Comparison of ENCODE assay signal across 1 cellular context in the genomic region with DNA sequence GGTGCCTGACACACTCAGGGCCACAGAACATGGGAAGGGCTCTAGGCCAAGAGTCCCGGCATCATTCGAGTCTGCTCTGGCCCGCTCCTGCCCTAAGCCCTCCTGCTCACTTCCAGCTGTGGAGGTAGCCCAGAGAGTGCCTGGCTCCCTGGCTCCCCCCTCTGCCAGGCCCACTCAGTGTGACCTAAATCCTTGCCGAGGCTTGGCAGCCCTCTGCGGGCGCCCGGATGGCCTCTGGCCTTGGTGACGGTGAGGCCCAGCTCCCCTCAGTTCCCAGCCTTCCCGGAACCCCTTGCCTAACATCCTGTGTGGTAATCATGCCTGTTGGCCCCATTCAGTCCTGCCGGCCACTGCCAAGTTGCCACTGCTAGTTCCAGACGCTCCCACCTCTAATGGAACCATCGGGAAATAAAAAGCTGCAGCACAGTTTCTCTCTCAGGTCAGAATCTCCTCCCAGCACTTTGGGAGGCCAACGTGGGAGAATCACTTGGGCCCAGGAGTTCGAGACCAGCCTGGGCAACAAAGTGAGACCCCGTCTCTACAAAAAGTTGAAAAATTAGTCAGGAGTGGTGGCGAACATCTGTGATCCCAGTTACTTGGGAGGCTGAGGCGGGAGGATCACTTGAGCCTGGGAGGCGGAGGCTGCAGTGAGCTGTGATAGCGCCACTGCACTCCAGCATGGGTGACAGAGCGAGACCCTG.
TF ChIP-seq lines count a peak whose summit lies in the region.

No MANE protein-coding gene starts in this region.

TF ChIP-seq in HepG2, 621 proteins besides CTCF, POLR2A, EP300 and RAD21 (continued from another document and continues in another):
- TF ChIP-seq ZNF280B (CRISPR knock-in tag; IDR thresholded peaks at IDR 0.05; ENCODE audit: borderline replicate concordance) = peak; percentile 83
- TF ChIP-seq, protein P1, sequence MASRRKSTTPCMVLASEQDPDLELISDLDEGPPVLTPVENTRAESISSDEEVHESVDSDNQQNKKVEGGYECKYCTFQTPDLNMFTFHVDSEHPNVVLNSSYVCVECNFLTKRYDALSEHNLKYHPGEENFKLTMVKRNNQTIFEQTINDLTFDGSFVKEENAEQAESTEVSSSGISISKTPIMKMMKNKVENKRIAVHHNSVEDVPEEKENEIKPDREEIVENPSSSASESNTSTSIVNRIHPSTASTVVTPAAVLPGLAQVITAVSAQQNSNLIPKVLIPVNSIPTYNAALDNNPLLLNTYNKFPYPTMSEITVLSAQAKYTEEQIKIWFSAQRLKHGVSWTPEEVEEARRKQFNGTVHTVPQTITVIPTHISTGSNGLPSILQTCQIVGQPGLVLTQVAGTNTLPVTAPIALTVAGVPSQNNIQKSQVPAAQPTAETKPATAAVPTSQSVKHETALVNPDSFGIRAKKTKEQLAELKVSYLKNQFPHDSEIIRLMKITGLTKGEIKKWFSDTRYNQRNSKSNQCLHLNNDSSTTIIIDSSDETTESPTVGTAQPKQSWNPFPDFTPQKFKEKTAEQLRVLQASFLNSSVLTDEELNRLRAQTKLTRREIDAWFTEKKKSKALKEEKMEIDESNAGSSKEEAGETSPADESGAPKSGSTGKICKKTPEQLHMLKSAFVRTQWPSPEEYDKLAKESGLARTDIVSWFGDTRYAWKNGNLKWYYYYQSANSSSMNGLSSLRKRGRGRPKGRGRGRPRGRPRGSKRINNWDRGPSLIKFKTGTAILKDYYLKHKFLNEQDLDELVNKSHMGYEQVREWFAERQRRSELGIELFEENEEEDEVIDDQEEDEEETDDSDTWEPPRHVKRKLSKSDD (CRISPR knock-in tag; IDR thresholded peaks at IDR 0.05; ENCODE audit: low read depth) = no peak
- TF ChIP-seq SUZ12 (IDR thresholded peaks at IDR 0.05; ENCODE audit: low read depth, low read length) = no peak
- TF ChIP-seq HMGXB4 (CRISPR knock-in tag; IDR thresholded peaks at IDR 0.05; ENCODE audit: borderline replicate concordance in 1 of 2, low read depth in 1 of 2) = peak; percentile 82 to 83
- TF ChIP-seq HDAC1 (CRISPR knock-in tag; IDR thresholded peaks at IDR 0.05) = peak; percentile 81
- TF ChIP-seq NONO (IDR thresholded peaks at IDR 0.05) = no peak
- peak; percentile 88; the same call in 1 of the 2 replicates for TF ChIP-seq NONO (CRISPR knock-in tag; conservative IDR thresholded peaks at IDR 0.05)
- 0 out of 2 replicates have a peak, but pooled peaks have one; percentile 53 for TF ChIP-seq MIXL1 (CRISPR knock-in tag; IDR thresholded peaks at IDR 0.05)
- TF ChIP-seq TBP (CRISPR knock-in tag; IDR thresholded peaks at IDR 0.05) = no peak
- no peak for TF ChIP-seq ZNF549 (CRISPR knock-in tag; IDR thresholded peaks at IDR 0.05)
- no peak for TF ChIP-seq RFXANK (CRISPR knock-in tag; IDR thresholded peaks at IDR 0.05)
- no peak for TF ChIP-seq ARHGAP35 (CRISPR knock-in tag; IDR thresholded peaks at IDR 0.05; ENCODE audit: borderline replicate concordance)
- no peak for TF ChIP-seq ZNF713 (CRISPR knock-in tag; IDR thresholded peaks at IDR 0.05)
- TF ChIP-seq ZNF468 (CRISPR knock-in tag; IDR thresholded peaks at IDR 0.05) = no peak
- TF ChIP-seq NFE2L1 (CRISPR knock-in tag; IDR thresholded peaks at IDR 0.05; ENCODE audit: borderline replicate concordance) = no peak
- no peak for TF ChIP-seq ZNF773 (CRISPR knock-in tag; IDR thresholded peaks at IDR 0.05; ENCODE audit: borderline replicate concordance)
- no peak for TF ChIP-seq PCBP1 (IDR thresholded peaks at IDR 0.05; ENCODE audit: borderline replicate concordance, low read depth, low read length)
- TF ChIP-seq, protein P2, sequence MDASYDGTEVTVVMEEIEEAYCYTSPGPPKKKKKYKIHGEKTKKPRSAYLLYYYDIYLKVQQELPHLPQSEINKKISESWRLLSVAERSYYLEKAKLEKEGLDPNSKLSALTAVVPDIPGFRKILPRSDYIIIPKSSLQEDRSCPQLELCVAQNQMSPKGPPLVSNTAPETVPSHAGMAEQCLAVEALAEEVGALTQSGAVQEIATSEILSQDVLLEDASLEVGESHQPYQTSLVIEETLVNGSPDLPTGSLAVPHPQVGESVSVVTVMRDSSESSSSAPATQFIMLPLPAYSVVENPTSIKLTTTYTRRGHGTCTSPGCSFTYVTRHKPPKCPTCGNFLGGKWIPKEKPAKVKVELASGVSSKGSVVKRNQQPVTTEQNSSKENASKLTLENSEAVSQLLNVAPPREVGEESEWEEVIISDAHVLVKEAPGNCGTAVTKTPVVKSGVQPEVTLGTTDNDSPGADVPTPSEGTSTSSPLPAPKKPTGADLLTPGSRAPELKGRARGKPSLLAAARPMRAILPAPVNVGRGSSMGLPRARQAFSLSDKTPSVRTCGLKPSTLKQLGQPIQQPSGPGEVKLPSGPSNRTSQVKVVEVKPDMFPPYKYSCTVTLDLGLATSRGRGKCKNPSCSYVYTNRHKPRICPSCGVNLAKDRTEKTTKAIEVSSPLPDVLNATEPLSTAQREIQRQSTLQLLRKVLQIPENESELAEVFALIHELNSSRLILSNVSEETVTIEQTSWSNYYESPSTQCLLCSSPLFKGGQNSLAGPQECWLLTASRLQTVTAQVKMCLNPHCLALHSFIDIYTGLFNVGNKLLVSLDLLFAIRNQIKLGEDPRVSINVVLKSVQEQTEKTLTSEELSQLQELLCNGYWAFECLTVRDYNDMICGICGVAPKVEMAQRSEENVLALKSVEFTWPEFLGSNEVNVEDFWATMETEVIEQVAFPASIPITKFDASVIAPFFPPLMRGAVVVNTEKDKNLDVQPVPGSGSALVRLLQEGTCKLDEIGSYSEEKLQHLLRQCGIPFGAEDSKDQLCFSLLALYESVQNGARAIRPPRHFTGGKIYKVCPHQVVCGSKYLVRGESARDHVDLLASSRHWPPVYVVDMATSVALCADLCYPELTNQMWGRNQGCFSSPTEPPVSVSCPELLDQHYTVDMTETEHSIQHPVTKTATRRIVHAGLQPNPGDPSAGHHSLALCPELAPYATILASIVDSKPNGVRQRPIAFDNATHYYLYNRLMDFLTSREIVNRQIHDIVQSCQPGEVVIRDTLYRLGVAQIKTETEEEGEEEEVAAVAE (CRISPR knock-in tag; IDR thresholded peaks at IDR 0.05; ENCODE audit: borderline replicate concordance) = peak; percentile 81
- TF ChIP-seq ZFP62 (CRISPR knock-in tag; IDR thresholded peaks at IDR 0.05) = no peak
- TF ChIP-seq ARNT (IDR thresholded peaks at IDR 0.05) = no peak
- peak; percentile 74; the same call in 1 of the 2 replicates for TF ChIP-seq ZBTB20 (CRISPR knock-in tag; IDR thresholded peaks at IDR 0.05; ENCODE audit: borderline replicate concordance, low read depth)
- TF ChIP-seq, protein P3, sequence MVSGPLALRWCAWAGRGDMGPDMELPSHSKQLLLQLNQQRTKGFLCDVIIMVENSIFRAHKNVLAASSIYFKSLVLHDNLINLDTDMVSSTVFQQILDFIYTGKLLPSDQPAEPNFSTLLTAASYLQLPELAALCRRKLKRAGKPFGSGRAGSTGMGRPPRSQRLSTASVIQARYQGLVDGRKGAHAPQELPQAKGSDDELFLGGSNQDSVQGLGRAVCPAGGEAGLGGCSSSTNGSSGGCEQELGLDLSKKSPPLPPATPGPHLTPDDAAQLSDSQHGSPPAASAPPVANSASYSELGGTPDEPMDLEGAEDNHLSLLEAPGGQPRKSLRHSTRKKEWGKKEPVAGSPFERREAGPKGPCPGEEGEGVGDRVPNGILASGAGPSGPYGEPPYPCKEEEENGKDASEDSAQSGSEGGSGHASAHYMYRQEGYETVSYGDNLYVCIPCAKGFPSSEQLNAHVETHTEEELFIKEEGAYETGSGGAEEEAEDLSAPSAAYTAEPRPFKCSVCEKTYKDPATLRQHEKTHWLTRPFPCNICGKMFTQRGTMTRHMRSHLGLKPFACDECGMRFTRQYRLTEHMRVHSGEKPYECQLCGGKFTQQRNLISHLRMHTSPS (CRISPR knock-in tag; IDR thresholded peaks at IDR 0.05; ENCODE audit: low read depth) = peak; percentile 97
- TF ChIP-seq, protein P4, sequence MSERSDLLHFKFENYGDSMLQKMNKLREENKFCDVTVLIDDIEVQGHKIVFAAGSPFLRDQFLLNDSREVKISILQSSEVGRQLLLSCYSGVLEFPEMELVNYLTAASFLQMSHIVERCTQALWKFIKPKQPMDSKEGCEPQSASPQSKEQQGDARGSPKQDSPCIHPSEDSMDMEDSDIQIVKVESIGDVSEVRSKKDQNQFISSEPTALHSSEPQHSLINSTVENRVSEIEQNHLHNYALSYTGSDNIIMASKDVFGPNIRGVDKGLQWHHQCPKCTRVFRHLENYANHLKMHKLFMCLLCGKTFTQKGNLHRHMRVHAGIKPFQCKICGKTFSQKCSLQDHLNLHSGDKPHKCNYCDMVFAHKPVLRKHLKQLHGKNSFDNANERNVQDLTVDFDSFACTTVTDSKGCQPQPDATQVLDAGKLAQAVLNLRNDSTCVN (CRISPR knock-in tag; IDR thresholded peaks at IDR 0.05; ENCODE audit: borderline replicate concordance) = peak; percentile 64; the same call in 1 of the 2 replicates
- no peak for TF ChIP-seq ZNF484 (CRISPR knock-in tag; IDR thresholded peaks at IDR 0.05; ENCODE audit: borderline replicate concordance, low read depth)
- TF ChIP-seq ATF4 (CRISPR knock-in tag; IDR thresholded peaks at IDR 0.05) = peak in 1 of 2 experiments; percentile 89; a peak in 2 of 4 replicates
- TF ChIP-seq ZNF275 (CRISPR knock-in tag; IDR thresholded peaks at IDR 0.05; ENCODE audit: borderline replicate concordance) = peak; percentile 8; the same call in 1 of the 2 replicates
- peak; percentile 88 for TF ChIP-seq ZMYM3 (CRISPR knock-in tag; IDR thresholded peaks at IDR 0.05)
- peak; percentile 72; the same call in 1 of the 2 replicates for TF ChIP-seq ZBTB43 (CRISPR knock-in tag; conservative IDR thresholded peaks at IDR 0.05)
- TF ChIP-seq LRRFIP1 (CRISPR knock-in tag; conservative IDR thresholded peaks at IDR 0.05) = no peak
- TF ChIP-seq CENPBD1 (CRISPR knock-in tag; IDR thresholded peaks at IDR 0.05; ENCODE audit: borderline replicate concordance, low read depth) = no peak
- peak; percentile 56; the same call in 1 of the 2 replicates for TF ChIP-seq ZNF709 (CRISPR knock-in tag; IDR thresholded peaks at IDR 0.05)
